ENCODE assay signal across 8 cellular contexts in the genomic region with DNA sequence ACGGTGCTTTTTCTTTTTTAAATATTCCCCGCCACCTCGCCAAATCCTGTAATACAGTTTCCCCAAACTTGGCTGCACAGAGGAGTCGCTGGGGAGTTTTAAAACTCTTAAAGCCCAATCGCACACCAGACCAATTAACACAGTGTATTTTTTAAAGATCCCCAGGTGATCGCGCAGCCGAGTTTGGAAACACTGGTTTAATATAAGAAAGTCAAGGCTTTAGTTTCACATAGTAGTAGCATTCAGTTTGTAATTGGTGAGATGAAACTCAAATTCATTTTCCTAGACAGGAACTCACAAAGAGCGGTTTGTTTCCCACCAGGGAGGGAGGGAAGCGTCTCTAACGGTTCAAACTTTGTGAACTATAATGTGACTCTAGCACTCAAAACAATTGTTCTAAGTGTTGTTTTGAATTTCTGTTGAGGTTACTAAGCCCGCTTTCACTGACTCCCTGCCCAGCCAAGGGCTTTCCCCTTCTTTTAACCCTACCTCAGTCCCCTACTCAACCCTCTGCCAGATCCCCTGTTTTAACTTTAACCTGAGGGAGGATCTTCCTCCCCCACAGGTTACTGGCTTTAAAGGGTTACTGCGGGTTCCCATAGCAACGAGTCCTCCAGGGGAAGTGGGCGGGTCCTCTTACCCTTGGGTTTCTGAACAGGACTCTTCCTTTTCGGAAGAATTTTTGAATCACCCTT. TPM values are rescaled to one million over a fixed set of nuclear protein-coding genes. Genes with fewer than 3 reads are reported as not detected.
DNase-seq lines count a peak whose midpoint lies in the region; ATAC-seq, FAIRE-seq and TF ChIP-seq lines count a peak whose summit lies in the region.

No MANE protein-coding gene starts in this region.

- ATAC-seq in GM19023 (IDR thresholded peaks at IDR 0.05; ENCODE audit: unreplicated experiment) = peak; percentile 40
- no peak for ATAC-seq in GM19452 (IDR thresholded peaks at IDR 0.05; ENCODE audit: unreplicated experiment)

- peaks cover 55% of the 10 kb centered on the region for H3K79me2 ChIP-seq in osteoblast (ENCODE audit: insufficient read depth, low read length)

- no peak for DNase-seq in AG09309 (ENCODE audit: low read depth)
- DNase-seq in HTR-8/SVneo (ENCODE audit: insufficient read length, low spot score) = peak; percentile 69
- DNase-seq in NT2/D1 (ENCODE audit: low read depth, low spot score) = peak; percentile 66
- peak; percentile 48 for DNase-seq in activated naive CD8-positive, alpha-beta T cell treated with anti-CD3 and anti-CD28 coated beads for 36 hours
- peak; percentile 75 to 93 for DNase-seq in cardiac muscle cell (ENCODE audit: low read depth in 1 of 2, low spot score in 1 of 2)
- DNase-seq in osteoblast (ENCODE audit: insufficient read length, low spot score, missing footprints) = peak; percentile 79

- no peaks in the 10 kb centered on the region for H3K9me3 ChIP-seq in NT2/D1 (ENCODE audit: insufficient read depth, low read length)
- no peaks in the 10 kb centered on the region for H3K9me3 ChIP-seq in cardiac muscle cell (ENCODE audit: low read depth)
- no peaks in the 10 kb centered on the region for H3K9me3 ChIP-seq in osteoblast (ENCODE audit: low read depth, low read length)

- TF ChIP-seq CTCF in AG09309 (IDR thresholded peaks at IDR 0.05; ENCODE audit: control insufficient read depth, insufficient read depth, low read depth, low read length, missing control alignments) (no peak), cardiac muscle cell (IDR thresholded peaks at IDR 0.05; ENCODE audit: low read depth, low read length) (no peak), osteoblast (IDR thresholded peaks at IDR 0.05; ENCODE audit: extremely low read depth, low read depth, low read length) (no peak)

- peak overlapping the region; percentile 80 for H3K4me3 Mint-ChIP-seq in activated naive CD8-positive, alpha-beta T cell treated with anti-CD3 and anti-CD28 coated beads for 36 hours

- peaks cover 1% of the 10 kb centered on the region for H3K36me3 Mint-ChIP-seq in activated naive CD8-positive, alpha-beta T cell treated with anti-CD3 and anti-CD28 coated beads for 36 hours

- peak overlapping the region; percentile 45 for H3K27ac Mint-ChIP-seq in activated naive CD8-positive, alpha-beta T cell treated with anti-CD3 and anti-CD28 coated beads for 36 hours

- H3K4me2 ChIP-seq in osteoblast (ENCODE audit: insufficient read depth, low read length) = peak overlapping the region; percentile 99

- H3K27ac ChIP-seq in cardiac muscle cell (peak overlapping the region; percentile 95), osteoblast (ENCODE audit: low read depth, low read length) (peak overlapping the region; percentile 81)

- H2AFZ ChIP-seq in osteoblast (ENCODE audit: low read length) = peak overlapping the region; percentile 87

- H3K9ac ChIP-seq in NT2/D1 (ENCODE audit: insufficient read length, low read depth) = peak overlapping the region; percentile 82

- peaks cover 13% of the 10 kb centered on the region for H3K4me1 Mint-ChIP-seq in activated naive CD8-positive, alpha-beta T cell treated with anti-CD3 and anti-CD28 coated beads for 36 hours

- H3K27me3 ChIP-seq in NT2/D1 (ENCODE audit: insufficient read depth, insufficient read length) = peaks cover 8% of the 10 kb centered on the region
- no peaks in the 10 kb centered on the region for H3K27me3 ChIP-seq in cardiac muscle cell
- peaks cover 6% of the 10 kb centered on the region for H3K27me3 ChIP-seq in osteoblast (ENCODE audit: insufficient read depth, low read length)

- H3K9me3 Mint-ChIP-seq in activated naive CD8-positive, alpha-beta T cell treated with anti-CD3 and anti-CD28 coated beads for 36 hours = no peaks in the 10 kb centered on the region

- H4K20me1 ChIP-seq in osteoblast (ENCODE audit: insufficient read depth, low read length) = peaks cover 14% of the 10 kb centered on the region

- FAIRE-seq in HTR-8/SVneo (lab: Jason Lieb, UNC) = peak; percentile 64

- H3K27me3 Mint-ChIP-seq in activated naive CD8-positive, alpha-beta T cell treated with anti-CD3 and anti-CD28 coated beads for 36 hours = peaks cover 50% of the 10 kb centered on the region

- H3K36me3 ChIP-seq in NT2/D1 (ENCODE audit: insufficient read depth, insufficient read length, low read length) (no peaks in the 10 kb centered on the region), cardiac muscle cell (no peaks in the 10 kb centered on the region), osteoblast (ENCODE audit: insufficient read depth, low read length) (no peaks in the 10 kb centered on the region)

- H3K4me3 ChIP-seq in AG09309 (ENCODE audit: control insufficient read depth, low read depth, low read length) = peak overlapping the region; percentile 60
- H3K4me3 ChIP-seq in NT2/D1 (ENCODE audit: insufficient read length, low read depth) = peak overlapping the region; percentile 59
- H3K4me3 ChIP-seq in cardiac muscle cell = peak overlapping the region; percentile 81
- H3K4me3 ChIP-seq in osteoblast (ENCODE audit: insufficient read depth, low read length) = peak overlapping the region; percentile 82

- H3K4me1 ChIP-seq in NT2/D1 (ENCODE audit: insufficient read depth, insufficient read length) (no peaks in the 10 kb centered on the region), cardiac muscle cell (ENCODE audit: low read depth) (peaks cover 29% of the 10 kb centered on the region), osteoblast (ENCODE audit: insufficient read depth, low read length) (peaks cover 25% of the 10 kb centered on the region)

RNA-seq across cellular contexts. Expression of a gene that starts 25.7 kb away (rescaled TPM):
- 1 to 10 TPM; 3.9 to 4.1 TPM for total RNA-seq in activated naive CD8-positive, alpha-beta T cell treated with anti-CD3 and anti-CD28 coated beads for 36 hours
- total RNA-seq in cardiac muscle cell (30.1 and 33.2 TPM in 2 replicates), osteoblast (17.4 and 18.9 TPM in 2 replicates)
- polyA plus RNA-seq in cardiac muscle cell = 15.5 and 19.4 TPM in 2 replicates
